ENCODE assay signal across 8 cellular contexts in genomic region chr1:221712776-221713431, GRCh38. TPM values are rescaled to one million over a fixed set of nuclear protein-coding genes. Genes with fewer than 3 reads are reported as not detected.
DNase-seq lines count a peak whose midpoint lies in the region; ATAC-seq, FAIRE-seq and TF ChIP-seq lines count a peak whose summit lies in the region.
"Had no signal": no experiment of that assay in that cellular context is flagged by ENCODE, and none has a peak within 500 bp of the region (broad histone marks: within the 10 kb centered on the region; RNA-seq: fewer than 3 reads in every experiment).

No MANE protein-coding gene starts in this region.

- peak overlapping the region; percentile 45 for H3K4me3 Mint-ChIP-seq in activated B cell treated with CpG ODN at 0.5 μM for 24 hours
- H3K4me3 Mint-ChIP-seq: brain had no signal

- intact Hi-C loops in activated B cell treated with CpG ODN at 0.5 μM for 24 hours (cut with micrococcal nuclease) = loop anchor here (1.0 to 2.0 kb wide), 4 partner anchors 29 to 226 kb away; partner anchors contain the start of gene DUSP10

- peak overlapping the region; percentile 80 for H3K27ac Mint-ChIP-seq in activated B cell treated with CpG ODN at 0.5 μM for 24 hours

- no peaks in the 10 kb centered on the region for H3K9me3 Mint-ChIP-seq in activated B cell treated with CpG ODN at 0.5 μM for 24 hours

- FAIRE-seq in GM19239 (lab: Jason Lieb, UNC) = peak; percentile 95

- peaks cover 80% of the 10 kb centered on the region for H3K4me1 Mint-ChIP-seq in activated B cell treated with CpG ODN at 0.5 μM for 24 hours

- peaks cover 50% of the 10 kb centered on the region for H3K36me3 Mint-ChIP-seq in activated B cell treated with CpG ODN at 0.5 μM for 24 hours (ENCODE audit: low read depth)
- H3K36me3 Mint-ChIP-seq: brain had no signal

- no peaks in the 10 kb centered on the region for H3K27me3 Mint-ChIP-seq in activated B cell treated with CpG ODN at 0.5 μM for 24 hours
- H3K27me3 Mint-ChIP-seq: brain had no signal

- POLR2A ChIA-PET in activated B cell treated with CpG ODN at 0.5 μM for 24 hours (lab: Charles Lee) = interaction anchor here (0.6 to 2.2 kb wide), 9 partner anchors 9 to 834 kb away, joined by 3 to 29 read pairs (median 4); partner anchors contain the start of genes DUSP10 and HLX

- TF ChIP-seq CTCF in activated B cell treated with CpG ODN at 0.5 μM for 24 hours (IDR thresholded peaks at IDR 0.05) = no peak

- ATAC-seq in HG03095 (IDR thresholded peaks at IDR 0.05; ENCODE audit: unreplicated experiment) = peak; percentile 64
- peak; percentile 61 for ATAC-seq in activated B cell treated with CpG ODN at 0.5 μM for 24 hours (ENCODE audit: low read depth)

- CTCF ChIA-PET in activated B cell treated with CpG ODN at 0.5 μM for 24 hours (lab: Charles Lee) = interaction anchor here (1.3 kb wide), 1 partner anchor 31 kb away, joined by 3 read pairs; no protein-coding TSS in a partner anchor

- DNase-seq in GM19239 (ENCODE audit: insufficient read length, low spot score) = peak; percentile 21
- peak; percentile 31 for DNase-seq in activated B cell treated with CpG ODN at 0.5 μM for 24 hours
- DNase-seq in effector CD4-positive, alpha-beta T cell = peak; percentile 76
- peak; percentile 66 for DNase-seq in stimulated activated CD8-positive, alpha-beta memory T cell treated with anti-CD3 and anti-CD28 coated beads, Interleukin-15, amount 100 ng/mL, for 1 hour (ENCODE audit: low read depth)
- no peak for DNase-seq in A172 (ENCODE audit: low spot score)
- no peak for DNase-seq in NCI-H1436 (lab: John Stamatoyannopoulos, UW)

RNA-seq across cellular contexts. Expression of gene DUSP10, which starts 29.0 kb away (rescaled TPM):
- total RNA-seq in activated B cell treated with CpG ODN at 0.5 μM for 24 hours = 36.6 and 39.5 TPM in 2 replicates
- total RNA-seq in A172 (2014; rRNA removed; shearing (Covaris generic)) = 29.0 and 43.7 TPM in 2 replicates

Comparison
In these comparisons a context has a peak if more than half of its experiments do, and no peak if none do; other contexts are left out.
1. DNase-seq: peak in GM19239 (single experiment), activated B cell treated with CpG ODN at 0.5 μM for 24 hours (single experiment), effector CD4-positive, alpha-beta T cell (single experiment) and stimulated activated CD8-positive, alpha-beta memory T cell treated with anti-CD3 and anti-CD28 coated beads, Interleukin-15, amount 100 ng/mL, for 1 hour (single experiment); none in A172 (single experiment) and NCI-H1436 (single experiment).